2 cellular contexts compared by ENCODE assay signal in genomic region chr19:5707576-5708575, GRCh38.
TF ChIP-seq lines count a peak whose summit lies in the region.

No MANE protein-coding gene starts in this region.

TF ChIP-seq in SK-N-SH, 30 proteins besides CTCF, POLR2A, EP300 and RAD21 (continued from another document):
- no peak for TF ChIP-seq IRF3 (IDR thresholded peaks at IDR 0.05; ENCODE audit: low read depth, low read length)
- no peak for TF ChIP-seq ELF1 (IDR thresholded peaks at IDR 0.05)
- no peak for TF ChIP-seq RCOR1 (IDR thresholded peaks at IDR 0.05; ENCODE audit: low read length)
- TF ChIP-seq SMC3 (IDR thresholded peaks at IDR 0.05; ENCODE audit: low read depth, low read length) = no peak
- no peak for TF ChIP-seq JUND (IDR thresholded peaks at IDR 0.05)
TF ChIP-seq in SK-N-SH: peak in this region for 0.

TF ChIP-seq in SK-N-SH treated with all-trans-retinoic acid at 6 μM for 48 hours, 23 proteins besides CTCF, POLR2A, EP300 and RAD21 (continued from another document):
- TF ChIP-seq TOX (CRISPR knock-in tag; IDR thresholded peaks at IDR 0.05; ENCODE audit: borderline replicate concordance) (no peak), PPARA (CRISPR knock-in tag; IDR thresholded peaks at IDR 0.05; ENCODE audit: borderline replicate concordance) (no peak), PATZ1 (CRISPR knock-in tag; IDR thresholded peaks at IDR 0.05; ENCODE audit: borderline replicate concordance) (no peak), TCF4 (CRISPR knock-in tag; IDR thresholded peaks at IDR 0.05; ENCODE audit: borderline replicate concordance) (no peak), ZNF70 (CRISPR knock-in tag; IDR thresholded peaks at IDR 0.05) (no peak), RARB (CRISPR knock-in tag; IDR thresholded peaks at IDR 0.05) (no peak), ISL1 (CRISPR knock-in tag; IDR thresholded peaks at IDR 0.05) (no peak), ZNF565 (CRISPR knock-in tag; conservative IDR thresholded peaks at IDR 0.05; ENCODE audit: low read depth) (no peak), OSR1 (CRISPR knock-in tag; IDR thresholded peaks at IDR 0.05) (no peak), ZNF8 (CRISPR knock-in tag; IDR thresholded peaks at IDR 0.05) (no peak), GLIS3 (CRISPR knock-in tag; IDR thresholded peaks at IDR 0.05) (no peak)
